Comparison of ENCODE assay signal across 1 cellular context in genomic region chr1:42949312-42950145, GRCh38.
TF ChIP-seq lines count a peak whose summit lies in the region.

No MANE protein-coding gene starts in this region.

TF ChIP-seq in GM12878, 131 proteins besides CTCF, POLR2A, EP300 and RAD21 (continued from another document):
- no peak for TF ChIP-seq CUX1 (IDR thresholded peaks at IDR 0.05; ENCODE audit: insufficient replicate concordance, low read depth, low read length)
